ENCODE assay signal across 9 cellular contexts in genomic region chr1:222583079-222583478, GRCh38. TPM values are rescaled to one million over a fixed set of nuclear protein-coding genes. Genes with fewer than 3 reads are reported as not detected.
A peak's percentile ranks its signal among the peaks of the same experiment; 100 is the strongest.
DNase-seq lines count a peak whose midpoint lies in the region; ATAC-seq lines count a peak whose summit lies in the region.
"Had no signal": no experiment of that assay in that cellular context is flagged by ENCODE, and none has a peak within 500 bp of the region (broad histone marks: within the 10 kb centered on the region; RNA-seq: fewer than 3 reads in every experiment).

No MANE protein-coding gene starts in this region.

- ATAC-seq in GM18868 (IDR thresholded peaks at IDR 0.05; ENCODE audit: unreplicated experiment) (peak; percentile 85), HG02571 (IDR thresholded peaks at IDR 0.05; ENCODE audit: unreplicated experiment) (peak; percentile 82), HG03565 (IDR thresholded peaks at IDR 0.05; ENCODE audit: unreplicated experiment) (peak; percentile 76)
- ATAC-seq: T-cell had no signal

- peak; percentile 25 for DNase-seq in medulla oblongata (ENCODE audit: extremely low spot score)
- DNase-seq in NCI-H526 treated with DMSO at 0.1 percent for 48 hours (lab: John Stamatoyannopoulos, UW): no peak
- DNase-seq in HT-29 (ENCODE audit: low spot score): no peak
- no peak for DNase-seq in OCI-M1 (lab: John Stamatoyannopoulos, UW)
- DNase-seq in NCI-H510A treated with DMSO at 0.1 percent for 48 hours (lab: John Stamatoyannopoulos, UW): no peak
- DNase-seq: T-cell had no signal

RNA-seq across cellular contexts. Expression of gene TAF1A, which starts 6.7 kb away (rescaled TPM):
- total RNA-seq in HT-29 (2014; rRNA removed; shearing (Covaris generic)): 4.8 and 5.3 TPM in 2 replicates

RNA-seq across cellular contexts. Expression of gene MIA3, which starts 34.8 kb away (rescaled TPM):
- total RNA-seq in HT-29 (2014; rRNA removed; shearing (Covaris generic)): 19.0 and 38.3 TPM in 2 replicates

RNA-seq across cellular contexts. Expression of gene HHIPL2, which starts 35.2 kb away (rescaled TPM):
- total RNA-seq in HT-29 (2014; rRNA removed; shearing (Covaris generic)): 1.8 TPM in 1 of 2 replicates, not detected in the other
